ENCODE assay signal across 25 cellular contexts in genomic region chr22:30932661-30933060, GRCh38. TPM values are rescaled to one million over a fixed set of nuclear protein-coding genes. Genes with fewer than 3 reads are reported as not detected.
A peak's percentile ranks its signal among the peaks of the same experiment; 100 is the strongest.
DNase-seq lines count a peak whose midpoint lies in the region; ATAC-seq, FAIRE-seq and TF ChIP-seq lines count a peak whose summit lies in the region.
"Had no signal": no experiment of that assay in that cellular context is flagged by ENCODE, and none has a peak within 500 bp of the region (broad histone marks: within the 10 kb centered on the region; RNA-seq: fewer than 3 reads in every experiment).

No MANE protein-coding gene starts in this region.

- no peak for DNase-seq in activated CD4-positive, alpha-beta T cell treated with anti-CD3 and anti-CD28 coated beads for 36 hours
- no peak for DNase-seq in activated CD4-positive, alpha-beta T cell treated with anti-CD3 and anti-CD28 coated beads for 1 hour
- no peak for DNase-seq in mammary epithelial cell
- DNase-seq in MCF 10A (ENCODE audit: unreplicated experiment) = no peak
- no peak for DNase-seq in endothelial cell of umbilical vein (ENCODE audit: low read depth, low spot score)
- no peak for DNase-seq in stimulated activated effector memory CD8-positive, alpha-beta T cell treated with anti-CD3 and anti-CD28 coated beads, Interleukin-12 subunit alpha, Interleukin-12 subunit beta, amount 100 ng/mL, for 72 hours (ENCODE audit: low spot score in 2 of 2)
- DNase-seq in GM19240 (ENCODE audit: insufficient read length, low spot score) = no peak
- no peak for DNase-seq in NCI-H2227 treated with DMSO at 0.1 percent for 48 hours (lab: John Stamatoyannopoulos, UW)
- DNase-seq: ACHN, DMS53, EL, GF-D8, MV-4-11, NCI-H1105 treated with DMSO at 0.1 percent for 48 hours, NCI-H2081, NCI-H2171, NCI-H524 treated with DMSO at 0.1 percent for 48 hours, OCI-M1 had no signal

- H3K9me3 ChIP-seq in mammary epithelial cell (replicated peaks; ENCODE audit: insufficient read depth, low read length) = no peaks in the 10 kb centered on the region
- no peaks in the 10 kb centered on the region for H3K9me3 ChIP-seq in endothelial cell of umbilical vein (replicated peaks; ENCODE audit: control insufficient read depth, insufficient read depth, low read length)
- H3K9me3 ChIP-seq: BLaER1 treated with 17β-estradiol and CSF1 and Interleukin-3, amounts not matched to agents 10 nM and 100 nM had no signal

- in situ Hi-C loops in mammary epithelial cell (cut with MboI; ENCODE audit: low sequenced_read_pairs in 2 of 2) = no loop called here

- H3K27me3 ChIP-seq in mammary epithelial cell (ENCODE audit: insufficient read depth, low read length) (no peaks in the 10 kb centered on the region), endothelial cell of umbilical vein (ENCODE audit: control insufficient read depth in 2 of 2, insufficient read depth in 2 of 2, low read length in 2 of 2) (no peaks in the 10 kb centered on the region)
- H3K27me3 ChIP-seq: BLaER1 treated with 17β-estradiol and CSF1 and Interleukin-3, amounts not matched to agents 10 nM and 100 nM had no signal

- peaks cover 16% of the 10 kb centered on the region for H3K36me3 ChIP-seq in mammary epithelial cell (ENCODE audit: insufficient read depth, low read length)
- peaks cover 33 to 69% of the 10 kb centered on the region in 2 experiments for H3K36me3 ChIP-seq in endothelial cell of umbilical vein (ENCODE audit: control insufficient read depth in 2 of 2, extremely low read depth in 1 of 2, insufficient read depth in 2 of 2, low read length in 2 of 2)

- H4K20me1 ChIP-seq in mammary epithelial cell (ENCODE audit: insufficient read depth, low read length) (no peaks in the 10 kb centered on the region), endothelial cell of umbilical vein (replicated peaks; ENCODE audit: control insufficient read depth, extremely low read depth, insufficient read depth, low read length) (no peaks in the 10 kb centered on the region)

- H3K9ac ChIP-seq in mammary epithelial cell (ENCODE audit: insufficient read depth, low read length) (no peak overlapping the region), endothelial cell of umbilical vein (replicated peaks; ENCODE audit: extremely low read depth, insufficient read depth, low read length) (no peak overlapping the region)
- H3K9ac ChIP-seq: BLaER1 treated with 17β-estradiol and CSF1 and Interleukin-3, amounts not matched to agents 10 nM and 100 nM had no signal

- no peaks in the 10 kb centered on the region for H3K27me3 Mint-ChIP-seq in activated CD4-positive, alpha-beta T cell treated with anti-CD3 and anti-CD28 coated beads for 36 hours
- H3K27me3 Mint-ChIP-seq in MCF 10A (ENCODE audit: insufficient read depth, unreplicated experiment) = no peaks in the 10 kb centered on the region

- H3K4me1 ChIP-seq in mammary epithelial cell (ENCODE audit: insufficient read depth, low read length) (no peaks in the 10 kb centered on the region), endothelial cell of umbilical vein (ENCODE audit: control insufficient read depth, extremely low read depth, insufficient read depth, low read length) (no peaks in the 10 kb centered on the region)
- H3K4me1 ChIP-seq: BLaER1 treated with 17β-estradiol and CSF1 and Interleukin-3, amounts not matched to agents 10 nM and 100 nM had no signal

- TF ChIP-seq CTCF in mammary epithelial cell (conservative IDR thresholded peaks at IDR 0.05 in 1 of 2, IDR thresholded peaks at IDR 0.05 in 1 of 2; ENCODE audit: extremely low read depth in 1 of 2, insufficient read depth in 1 of 2, low read depth in 1 of 2, low read length in 2 of 2) = no peak
- TF ChIP-seq CTCF in MCF 10A (IDR thresholded peaks at IDR 0.05; ENCODE audit: unreplicated experiment) = no peak
- TF ChIP-seq CTCF in endothelial cell of umbilical vein (IDR thresholded peaks at IDR 0.05; ENCODE audit: extremely low read depth in 1 of 2, insufficient read depth in 1 of 2, low read depth in 1 of 2, low read length in 2 of 2) = no peak

- CTCF ChIA-PET in activated CD4-positive, alpha-beta T cell treated with anti-CD3 and anti-CD28 coated beads for 36 hours (lab: Charles Lee) = interaction anchor here (0.6 kb wide), 1 partner anchor 224 kb away, joined by 4 read pairs; no protein-coding TSS in a partner anchor
- CTCF ChIA-PET in mammary epithelial cell (lab: Charles Lee; ENCODE audit: low non-redundant PET) (no interaction called here), MCF 10A (lab: Yijun Ruan, JAX) (interaction anchor here (0.8 to 2.0 kb wide), 6 partner anchors 8 to 152 kb away, joined by 3 to 12 read pairs (median 4); no protein-coding TSS in a partner anchor), endothelial cell of umbilical vein (lab: Charles Lee) (no interaction called here)

- peak overlapping the region; percentile 29 for H3K27ac Mint-ChIP-seq in activated CD4-positive, alpha-beta T cell treated with anti-CD3 and anti-CD28 coated beads for 36 hours
- H3K27ac Mint-ChIP-seq in MCF 10A (ENCODE audit: low read depth, unreplicated experiment) = no peak overlapping the region
- peak overlapping the region; percentile 88 for H3K27ac Mint-ChIP-seq in stimulated activated effector memory CD8-positive, alpha-beta T cell treated with anti-CD3 and anti-CD28 coated beads, Interleukin-12 subunit alpha, Interleukin-12 subunit beta, amount 100 ng/mL, for 72 hours

- TF ChIP-seq POLR2A in endothelial cell of umbilical vein (IDR thresholded peaks at IDR 0.05; ENCODE audit: low read depth, low read length) = no peak

- H3K4me1 Mint-ChIP-seq in activated CD4-positive, alpha-beta T cell treated with anti-CD3 and anti-CD28 coated beads for 36 hours = peaks cover 9% of the 10 kb centered on the region
- no peaks in the 10 kb centered on the region for H3K4me1 Mint-ChIP-seq in MCF 10A (ENCODE audit: insufficient read depth, unreplicated experiment)
- H3K4me1 Mint-ChIP-seq in stimulated activated effector memory CD8-positive, alpha-beta T cell treated with anti-CD3 and anti-CD28 coated beads, Interleukin-12 subunit alpha, Interleukin-12 subunit beta, amount 100 ng/mL, for 72 hours = peaks cover 16% of the 10 kb centered on the region

- H3K4me3 Mint-ChIP-seq in activated CD4-positive, alpha-beta T cell treated with anti-CD3 and anti-CD28 coated beads for 36 hours = no peak overlapping the region
- no peak overlapping the region for H3K4me3 Mint-ChIP-seq in MCF 10A (ENCODE audit: unreplicated experiment)
- H3K4me3 Mint-ChIP-seq in stimulated activated effector memory CD8-positive, alpha-beta T cell treated with anti-CD3 and anti-CD28 coated beads, Interleukin-12 subunit alpha, Interleukin-12 subunit beta, amount 100 ng/mL, for 72 hours = no peak overlapping the region

- H2AFZ ChIP-seq in mammary epithelial cell (ENCODE audit: low read depth, low read length) (no peak overlapping the region), endothelial cell of umbilical vein (ENCODE audit: low read depth, low read length) (no peak overlapping the region)

- intact Hi-C loops in activated CD4-positive, alpha-beta T cell treated with anti-CD3 and anti-CD28 coated beads for 36 hours (cut with DNase I, micrococcal nuclease) = no loop called here
- intact Hi-C loops in mammary epithelial cell (cut with micrococcal nuclease) (no loop called here), MCF 10A (cut with micrococcal nuclease) (no loop called here), endothelial cell of umbilical vein (cut with micrococcal nuclease) (no loop called here)

- peaks cover 62% of the 10 kb centered on the region for H3K36me3 Mint-ChIP-seq in activated CD4-positive, alpha-beta T cell treated with anti-CD3 and anti-CD28 coated beads for 36 hours (ENCODE audit: low read depth)
- peaks cover 95% of the 10 kb centered on the region for H3K36me3 Mint-ChIP-seq in MCF 10A (ENCODE audit: insufficient read depth, unreplicated experiment)
- H3K36me3 Mint-ChIP-seq in stimulated activated effector memory CD8-positive, alpha-beta T cell treated with anti-CD3 and anti-CD28 coated beads, Interleukin-12 subunit alpha, Interleukin-12 subunit beta, amount 100 ng/mL, for 72 hours = peaks cover 98% of the 10 kb centered on the region

- no peaks in the 10 kb centered on the region for H3K79me2 ChIP-seq in mammary epithelial cell (ENCODE audit: insufficient read depth, low read length)
- H3K79me2 ChIP-seq in endothelial cell of umbilical vein (ENCODE audit: control insufficient read depth, insufficient read depth, low read length) = no peaks in the 10 kb centered on the region

- H3K4me3 ChIP-seq in mammary epithelial cell (replicated peaks in 1 of 3; ENCODE audit: insufficient read depth in 1 of 3, low read depth in 2 of 3, low read length in 3 of 3) = no peak overlapping the region
- no peak overlapping the region for H3K4me3 ChIP-seq in endothelial cell of umbilical vein (replicated peaks in 1 of 3; ENCODE audit: insufficient read depth in 1 of 3, low read depth in 1 of 3, low read length in 3 of 3)
- H3K4me3 ChIP-seq: BLaER1 treated with 17β-estradiol and CSF1 and Interleukin-3, amounts not matched to agents 10 nM and 100 nM had no signal

- 97% methylated on average over 16 of the region's 16 CpGs for WGBS in mammary epithelial cell (ENCODE audit: low coverage, missing lambda C conversion rate)

- POLR2A ChIA-PET in activated CD4-positive, alpha-beta T cell treated with anti-CD3 and anti-CD28 coated beads for 36 hours (lab: Charles Lee) = no interaction called here
- POLR2A ChIA-PET in MCF 10A (lab: Yijun Ruan, JAX) (interaction anchor here (1.5 kb wide), 1 partner anchor 13 kb away, joined by 3 read pairs; no protein-coding TSS in a partner anchor), endothelial cell of umbilical vein (lab: Charles Lee) (no interaction called here)

- H3K27ac ChIP-seq in mammary epithelial cell (ENCODE audit: insufficient read depth, low read depth, low read length) = no peak overlapping the region
- H3K27ac ChIP-seq in endothelial cell of umbilical vein (ENCODE audit: insufficient read depth, low read depth, low read length) = no peak overlapping the region
- H3K27ac ChIP-seq: 22Rv1; BLaER1 treated with 17β-estradiol and CSF1 and Interleukin-3, amounts not matched to agents 10 nM and 100 nM had no signal

- dilution Hi-C loops in mammary epithelial cell (cut with HindIII; ENCODE audit: low sequenced_read_pairs) (loop anchor here (5.0 kb wide), 4 partner anchors 40 to 100 kb away; no protein-coding TSS in a partner anchor), endothelial cell of umbilical vein (cut with MboI; ENCODE audit: extremely low pct_ligation_motif_present, low sequenced_read_pairs) (loop anchor here (10.0 kb wide), 1 partner anchor 238 kb away; the partner anchor contains the start of gene OSBP2)

- no peaks in the 10 kb centered on the region for H3K9me1 ChIP-seq in endothelial cell of umbilical vein (replicated peaks; ENCODE audit: control insufficient read depth, extremely low read depth, insufficient read depth, low read length)

- no peaks in the 10 kb centered on the region for H3K9me3 Mint-ChIP-seq in activated CD4-positive, alpha-beta T cell treated with anti-CD3 and anti-CD28 coated beads for 36 hours (ENCODE audit: low read depth)
- H3K9me3 Mint-ChIP-seq in MCF 10A (ENCODE audit: unreplicated experiment) = no peaks in the 10 kb centered on the region
- no peaks in the 10 kb centered on the region for H3K9me3 Mint-ChIP-seq in stimulated activated effector memory CD8-positive, alpha-beta T cell treated with anti-CD3 and anti-CD28 coated beads, Interleukin-12 subunit alpha, Interleukin-12 subunit beta, amount 100 ng/mL, for 72 hours

- ATAC-seq in activated CD4-positive, alpha-beta T cell treated with anti-CD3 and anti-CD28 coated beads for 36 hours = no peak
- ATAC-seq in stimulated activated effector memory CD8-positive, alpha-beta T cell treated with anti-CD3 and anti-CD28 coated beads, Interleukin-12 subunit alpha, Interleukin-12 subunit beta, amount 100 ng/mL, for 72 hours = no peak
- ATAC-seq: HCT116 had no signal

- no peak for FAIRE-seq in endothelial cell of umbilical vein (lab: Jason Lieb, UNC)
- FAIRE-seq: D721Med, GM19239, H1, RCC 7860 had no signal

- no peak overlapping the region for H3K4me2 ChIP-seq in mammary epithelial cell (ENCODE audit: insufficient read depth, low read depth, low read length)
- no peak overlapping the region for H3K4me2 ChIP-seq in endothelial cell of umbilical vein (ENCODE audit: insufficient read depth, low read length)
- H3K4me2 ChIP-seq: BLaER1 treated with 17β-estradiol and CSF1 and Interleukin-3, amounts not matched to agents 10 nM and 100 nM had no signal

- BruUV-seq in mammary epithelial cell (replicated peaks; lab: Mats Ljungman, UMichigan) (TSS peak; percentile 67), MCF 10A (replicated peaks; lab: Mats Ljungman, UMichigan) (no TSS peak), endothelial cell of umbilical vein (replicated peaks; lab: Mats Ljungman, UMichigan) (TSS peak; percentile 25)

RNA-seq across cellular contexts. Expression of gene MORC2, which starts 35.9 kb away (rescaled TPM):
- total RNA-seq in activated CD4-positive, alpha-beta T cell treated with anti-CD3 and anti-CD28 coated beads for 36 hours = 10 to 100 TPM; 24.0 to 24.1 TPM
- total RNA-seq in mammary epithelial cell (10 to 100 TPM; 11.3 to 24.4 TPM), MCF 10A (2022) (35.7 and 36.1 TPM in 2 replicates), endothelial cell of umbilical vein (34.7 and 38.1 TPM in 2 replicates)
- polyA plus RNA-seq in mammary epithelial cell (7.0 TPM), endothelial cell of umbilical vein (11.1 and 11.6 TPM in 2 replicates)
- polyA minus RNA-seq in mammary epithelial cell (48.5 TPM), endothelial cell of umbilical vein (32.7 and 38.7 TPM in 2 replicates)
- 11.7 and 14.8 TPM in 2 replicates for polyA plus RNA-seq in endothelial cell of umbilical vein (2011; cell fraction: cytosol; rRNA removed)
- 38.9 and 43.3 TPM in 2 replicates for polyA plus RNA-seq in endothelial cell of umbilical vein (2011; cell fraction: nucleus; rRNA removed)
- 23.9 and 25.3 TPM in 2 replicates for polyA plus RNA-seq in endothelial cell of umbilical vein (2012)
- polyA minus RNA-seq in endothelial cell of umbilical vein (2011; cell fraction: cytosol; rRNA and poly(A)+ RNA removed) = 15.1 TPM
- polyA minus RNA-seq in endothelial cell of umbilical vein (2011; cell fraction: nucleus; rRNA and poly(A)+ RNA removed) = 20.9 and 21.0 TPM in 2 replicates

RNA-seq across cellular contexts. Expression of gene TUG1, which starts 36.4 kb away (rescaled TPM):
- 10 to 100 TPM; 46.8 to 56.4 TPM for total RNA-seq in activated CD4-positive, alpha-beta T cell treated with anti-CD3 and anti-CD28 coated beads for 36 hours
- total RNA-seq in mammary epithelial cell (10 to 100 TPM; 63.3 to 68.0 TPM), MCF 10A (2022) (85.5 and 99.0 TPM in 2 replicates), endothelial cell of umbilical vein (76.8 and 85.9 TPM in 2 replicates)
- polyA plus RNA-seq in mammary epithelial cell (39.5 TPM), endothelial cell of umbilical vein (70.1 and 77.1 TPM in 2 replicates)
- polyA minus RNA-seq in mammary epithelial cell (67.6 TPM), endothelial cell of umbilical vein (116 and 127 TPM in 2 replicates)
- polyA plus RNA-seq in endothelial cell of umbilical vein (2011; cell fraction: cytosol; rRNA removed) = 47.4 and 55.7 TPM in 2 replicates
- 271 and 294 TPM in 2 replicates for polyA plus RNA-seq in endothelial cell of umbilical vein (2011; cell fraction: nucleus; rRNA removed)
- polyA plus RNA-seq in endothelial cell of umbilical vein (2012) = 49.6 and 62.6 TPM in 2 replicates
- 27.3 TPM for polyA minus RNA-seq in endothelial cell of umbilical vein (2011; cell fraction: cytosol; rRNA and poly(A)+ RNA removed)
- 90.6 and 154 TPM in 2 replicates for polyA minus RNA-seq in endothelial cell of umbilical vein (2011; cell fraction: nucleus; rRNA and poly(A)+ RNA removed)

Comparison
In these comparisons a context has a peak if more than half of its experiments do, and no peak if none do; other contexts are left out.
1. CTCF ChIA-PET loops: an anchor here in activated CD4-positive, alpha-beta T cell treated with anti-CD3 and anti-CD28 coated beads for 36 hours (0.6 kb wide) and MCF 10A (0.8 to 2.0 kb wide); none called in mammary epithelial cell and endothelial cell of umbilical vein.